In genomic region chr15:25481208-25481862, GRCh38 we compare ENCODE assay signal across 9 cellular contexts. TPM values are rescaled to one million over a fixed set of nuclear protein-coding genes. Genes with fewer than 3 reads are reported as not detected.
A peak's percentile ranks its signal among the peaks of the same experiment; 100 is the strongest.
DNase-seq lines count a peak whose midpoint lies in the region; ATAC-seq, FAIRE-seq and TF ChIP-seq lines count a peak whose summit lies in the region.
"Had no signal": no experiment of that assay in that cellular context is flagged by ENCODE, and none has a peak within 500 bp of the region (broad histone marks: within the 10 kb centered on the region; RNA-seq: fewer than 3 reads in every experiment).

No MANE protein-coding gene starts in this region.

- H4K5ac ChIP-seq in mesendoderm (ENCODE audit: low read length) = no peak overlapping the region

- H3K36me3 ChIP-seq in mesendoderm (ENCODE audit: control insufficient read depth, insufficient read depth, low read length) = no peaks in the 10 kb centered on the region

- H3K27me3 Mint-ChIP-seq in brain = peaks cover 3% of the 10 kb centered on the region

- H2BK15ac ChIP-seq in mesendoderm (replicated peaks; ENCODE audit: low read depth) = no peak overlapping the region

- no CpG with 5 or more reads among the region's 14 CpGs for WGBS in mesendoderm (ENCODE audit: extremely low coverage, insufficient coverage, low lambda C conversion rate)

- H3K4me3 Mint-ChIP-seq in brain = peak overlapping the region; percentile 61 to 84 (median 73)
- H3K4me3 Mint-ChIP-seq: CD4-positive, alpha-beta memory T cell had no signal

- no peaks in the 10 kb centered on the region for H3K36me3 Mint-ChIP-seq in brain
- H3K36me3 Mint-ChIP-seq: CD4-positive, alpha-beta memory T cell had no signal

- DNase-seq in COLO668 (lab: John Stamatoyannopoulos, UW; ENCODE audit: unreplicated experiment) (peak; percentile 41), NCI-H1417 (lab: John Stamatoyannopoulos, UW) (peak; percentile 5 to 96 (median 85)), mesendoderm (peak; percentile 70), HTR-8/SVneo (ENCODE audit: insufficient read length, low spot score) (no peak)
- no peak for DNase-seq in activated effector memory CD4-positive, alpha-beta T cell treated with anti-CD3 and anti-CD28 coated beads, Interleukin-2, amount 50 U/mL, for 16 hours
- DNase-seq: CD4-positive, alpha-beta memory T cell had no signal

- H3K9me3 Mint-ChIP-seq in brain = peaks cover 0 to 7% (median 6%) of the 10 kb centered on the region in 5 experiments

- H3K4me3 ChIP-seq in mesendoderm (ENCODE audit: low read length) = no peak overlapping the region

- H3K4me2 ChIP-seq in mesendoderm (ENCODE audit: low read length) = peak overlapping the region; percentile 18

- H3K4me1 Mint-ChIP-seq in brain = peaks cover 38% of the 10 kb centered on the region
- H3K4me1 Mint-ChIP-seq: CD4-positive, alpha-beta memory T cell had no signal

- ATAC-seq in GM19035 (IDR thresholded peaks at IDR 0.05; ENCODE audit: unreplicated experiment) (no peak), HG02852 (IDR thresholded peaks at IDR 0.05; ENCODE audit: unreplicated experiment) (no peak)

- TF ChIP-seq CTCF in brain (conservative IDR thresholded peaks at IDR 0.05) = no peak

- H3K27me3 ChIP-seq in mesendoderm (ENCODE audit: insufficient read depth, low read length, poor library complexity) = no peaks in the 10 kb centered on the region

- peaks cover 6% of the 10 kb centered on the region for H3K4me1 ChIP-seq in mesendoderm (ENCODE audit: control insufficient read depth, low read depth, low read length)

- H3K27ac ChIP-seq in mesendoderm (ENCODE audit: low read depth, low read length) = no peak overlapping the region

- no peak overlapping the region for H4K8ac ChIP-seq in mesendoderm (ENCODE audit: low read depth, low read length)

- H3K23ac ChIP-seq in mesendoderm (ENCODE audit: low read length) = no peak overlapping the region

- peak overlapping the region; percentile 51 for H3K9ac ChIP-seq in mesendoderm (ENCODE audit: low read length)

- no peak overlapping the region for H2BK5ac ChIP-seq in mesendoderm (ENCODE audit: low read length)

- FAIRE-seq in HTR-8/SVneo (lab: Jason Lieb, UNC) = no peak

- no peak overlapping the region for H2BK120ac ChIP-seq in mesendoderm (ENCODE audit: low read depth, low read length)

- H2AK5ac ChIP-seq in mesendoderm (ENCODE audit: low read length) = no peak overlapping the region

- no peaks in the 10 kb centered on the region for H3K79me1 ChIP-seq in mesendoderm (ENCODE audit: low read length)

- H3K56ac ChIP-seq in mesendoderm (ENCODE audit: low read length) = peak overlapping the region; percentile 62

- peak overlapping the region; percentile 75 to 96 (median 93) for H3K27ac Mint-ChIP-seq in brain
- H3K27ac Mint-ChIP-seq: CD4-positive, alpha-beta memory T cell had no signal

- no peaks in the 10 kb centered on the region for H3K79me2 ChIP-seq in mesendoderm (ENCODE audit: control insufficient read depth, insufficient read depth, low read length)

- H3K18ac ChIP-seq in mesendoderm (ENCODE audit: low read length) = no peak overlapping the region

- no peak overlapping the region for H3K4ac ChIP-seq in mesendoderm (ENCODE audit: low read depth, low read length)

RNA-seq across cellular contexts. Expression of gene UBE3A, which starts 42.5 kb away (rescaled TPM):
- 36.3 TPM for polyA plus RNA-seq in brain (ENCODE audit: insufficient read depth, low read depth, low replicate concordance)
- 70.3 TPM for polyA plus RNA-seq in mesendoderm (2013, experiment 1 of 2)
- polyA plus RNA-seq in mesendoderm (2013, experiment 2 of 2) = 73.8 TPM

Comparison
In these comparisons a context has a peak if more than half of its experiments do, and no peak if none do; other contexts are left out.
1. DNase-seq: peak in COLO668 (single experiment), NCI-H1417 (3 of 3) and mesendoderm (single experiment); none in activated effector memory CD4-positive, alpha-beta T cell treated with anti-CD3 and anti-CD28 coated beads, Interleukin-2, amount 50 U/mL, for 16 hours (single experiment) and HTR-8/SVneo (single experiment).